13 cellular contexts compared by ENCODE assay signal in genomic region chr1:42993631-42994121, GRCh38. TPM values are rescaled to one million over a fixed set of nuclear protein-coding genes. Genes with fewer than 3 reads are reported as not detected.
DNase-seq lines count a peak whose midpoint lies in the region; ATAC-seq and TF ChIP-seq lines count a peak whose summit lies in the region.
"Had no signal": no experiment of that assay in that cellular context is flagged by ENCODE, and none has a peak within 500 bp of the region (broad histone marks: within the 10 kb centered on the region; RNA-seq: fewer than 3 reads in every experiment).

No MANE protein-coding gene starts in this region.

- no peak for TF ChIP-seq POLR2A in IMR-90 (IDR thresholded peaks at IDR 0.05; ENCODE audit: low read depth, low read length)
- TF ChIP-seq POLR2A in prostate gland (IDR thresholded peaks at IDR 0.05), result no peak

- H3K23ac ChIP-seq in IMR-90 (ENCODE audit: low read depth, low read length), result no peak overlapping the region

- no peak overlapping the region for H2BK5ac ChIP-seq in IMR-90 (ENCODE audit: low read depth, low read length, poor library complexity, severe bottlenecking)

- no peak overlapping the region for H2BK120ac ChIP-seq in IMR-90 (ENCODE audit: low read depth, low read length)

- no peaks in the 10 kb centered on the region for H4K20me1 ChIP-seq in IMR-90 (ENCODE audit: insufficient read depth, low read length)

- TF ChIP-seq CTCF in IMR-90 (conservative IDR thresholded peaks at IDR 0.05; ENCODE audit: low read depth, low read length) (no peak), heart right ventricle (IDR thresholded peaks at IDR 0.05) (no peak), prostate gland (IDR thresholded peaks at IDR 0.05) (no peak)

- no peak overlapping the region for H3K4me2 ChIP-seq in IMR-90 (ENCODE audit: low read depth, low read length)

- POLR2A ChIA-PET in IMR-90 (lab: Charles Lee; ENCODE audit: unreplicated experiment), result no interaction called here

- H2BK15ac ChIP-seq in IMR-90 (ENCODE audit: low read depth, low read length), result no peak overlapping the region

- intact Hi-C loops in IMR-90 (cut with micrococcal nuclease), result no loop called here
- intact Hi-C loops in heart right ventricle (cut with DNase I), result no loop called here
- intact Hi-C loops in prostate gland (cut with DNase I), result no loop called here

- no peak overlapping the region for H2AK5ac ChIP-seq in IMR-90 (ENCODE audit: low read depth, low read length)

- WGBS in IMR-90 (ENCODE audit: extremely low coverage in 2 of 2, insufficient read length in 1 of 2), 2 experiments, result 100% methylated on average over 1 of the region's 6 CpGs; no CpG with 5 or more reads in 1 of the 2 experiments
- WGBS in heart right ventricle, 2 donors, result 47 to 54% methylated on average over 6 of the region's 6 CpGs
- WGBS in prostate gland, result 44% methylated on average over 6 of the region's 6 CpGs

- no TSS peak for BruUV-seq in IMR-90 (replicated peaks; lab: Mats Ljungman, UMichigan)

- no peaks in the 10 kb centered on the region for H3K36me3 ChIP-seq in IMR-90 (ENCODE audit: control insufficient read depth, insufficient read depth, low read length)
- H3K36me3 ChIP-seq in heart right ventricle, result no peaks in the 10 kb centered on the region
- H3K36me3 ChIP-seq in prostate gland, result no peaks in the 10 kb centered on the region

- DNase-seq in IMR-90 (no peak), RPMI8226 (peak; percentile 82), heart right ventricle (peak; percentile 20 to 42), prostate gland (ENCODE audit: low spot score) (peak; percentile 32), NCI-H187 treated with DMSO at 0.1 percent for 48 hours (lab: John Stamatoyannopoulos, UW) (no peak), NCI-H2107 (lab: John Stamatoyannopoulos, UW) (no peak), 8988T (no peak)
- DNase-seq: activated CD4-positive, alpha-beta T cell treated with anti-CD3 and anti-CD28 coated beads for 4 hours; activated T-cell treated with anti-CD3 and anti-CD28 coated beads, Interleukin-2, amount 50 U/mL, for 72 hours; foreskin keratinocyte; Karpas-422; natural killer cell had no signal

- in situ Hi-C loops in IMR-90 (cut with MboI; ENCODE audit: low sequenced_read_pairs), result no loop called here

- H3K9me3 ChIP-seq in IMR-90 (ENCODE audit: control insufficient read depth, insufficient read depth, low read length), result no peaks in the 10 kb centered on the region
- H3K9me3 ChIP-seq in heart right ventricle, result peaks cover 0 to 14% (median 0%) of the 10 kb centered on the region in 11 donors
- no peaks in the 10 kb centered on the region for H3K9me3 ChIP-seq in prostate gland

- H3K79me1 ChIP-seq in IMR-90 (ENCODE audit: low read depth in 1 of 2, low read length in 2 of 2), result no peaks in the 10 kb centered on the region

- no peak overlapping the region for H4K91ac ChIP-seq in IMR-90 (ENCODE audit: insufficient read depth, low read depth, low read length)

- H3K56ac ChIP-seq in IMR-90 (ENCODE audit: extremely low read depth, insufficient read depth, low read length), result no peak overlapping the region

- CTCF ChIA-PET in IMR-90 (lab: Yijun Ruan, JAX), result no interaction called here

- dilution Hi-C loops in IMR-90 (cut with HindIII; ENCODE audit: low sequenced_read_pairs, unreplicated experiment), result no loop called here

- H3K27ac ChIP-seq in IMR-90 (ENCODE audit: insufficient read depth, low read length), result no peak overlapping the region
- H3K27ac ChIP-seq in heart right ventricle, result no peak overlapping the region
- H3K27ac ChIP-seq in prostate gland, result no peak overlapping the region
- H3K27ac ChIP-seq: foreskin keratinocyte had no signal

- no peak overlapping the region for H2AK9ac ChIP-seq in IMR-90 (replicated peaks; ENCODE audit: low read depth, low read length, poor library complexity)

- no peak overlapping the region for H2BK20ac ChIP-seq in IMR-90 (ENCODE audit: low read depth, low read length)

- H3K27me3 ChIP-seq in IMR-90 (ENCODE audit: control insufficient read depth, insufficient read depth, low read length), result no peaks in the 10 kb centered on the region
- H3K27me3 ChIP-seq in heart right ventricle, result no peaks in the 10 kb centered on the region
- H3K27me3 ChIP-seq in prostate gland (replicated peaks; ENCODE audit: insufficient read depth), result no peaks in the 10 kb centered on the region
- H3K27me3 ChIP-seq: foreskin keratinocyte had no signal

- H3K18ac ChIP-seq in IMR-90 (ENCODE audit: low read depth, low read length), result no peak overlapping the region

- no peak overlapping the region for H4K5ac ChIP-seq in IMR-90 (ENCODE audit: low read depth, low read length)

- H2AFZ ChIP-seq in IMR-90 (replicated peaks; ENCODE audit: low read length, poor library complexity), result peak overlapping the region; percentile 43

- no peaks in the 10 kb centered on the region for H3K9me1 ChIP-seq in IMR-90 (ENCODE audit: insufficient read depth, low read length)

- no peak overlapping the region for H3K14ac ChIP-seq in IMR-90 (replicated peaks; ENCODE audit: low read depth, low read length)

- no peak overlapping the region for H3K9ac ChIP-seq in IMR-90 (ENCODE audit: low read depth, low read length)

- no peak overlapping the region for H3K4ac ChIP-seq in IMR-90 (ENCODE audit: low read depth, low read length)

- no peak for TF ChIP-seq RAD21 in IMR-90 (IDR thresholded peaks at IDR 0.05; ENCODE audit: low read length)

- H3K4me3 ChIP-seq in IMR-90 (ENCODE audit: insufficient read depth, low read depth, low read length) (no peak overlapping the region), heart right ventricle (no peak overlapping the region), prostate gland (no peak overlapping the region)

- ATAC-seq in IMR-90 (ENCODE audit: low read depth) (no peak), heart right ventricle (peak; percentile 58 to 99 (median 86)), GM19467 (IDR thresholded peaks at IDR 0.05; ENCODE audit: unreplicated experiment) (no peak)
- ATAC-seq: activated T-cell treated with anti-CD3 and anti-CD28 coated beads, Interleukin-2, amount 50 U/mL, for 72 hours; foreskin keratinocyte; natural killer cell had no signal

- H3K4me1 ChIP-seq in IMR-90 (ENCODE audit: control insufficient read depth, insufficient read depth, low read length) (peaks cover 5% of the 10 kb centered on the region), heart right ventricle (peaks cover 0 to 9% (median 0%) of the 10 kb centered on the region in 9 donors), prostate gland (replicated peaks) (no peaks in the 10 kb centered on the region)
- H3K4me1 ChIP-seq: foreskin keratinocyte had no signal

- no peak overlapping the region for H4K8ac ChIP-seq in IMR-90 (ENCODE audit: low read depth in 2 of 2, low read length in 2 of 2)

TF ChIP-seq in IMR-90, 13 proteins besides CTCF, POLR2A, EP300 and RAD21:
- TF ChIP-seq RFX5 (IDR thresholded peaks at IDR 0.05; ENCODE audit: low read depth, low read length) (no peak), RCOR1 (IDR thresholded peaks at IDR 0.05; ENCODE audit: insufficient replicate concordance, low read length) (no peak), MAZ (IDR thresholded peaks at IDR 0.05; ENCODE audit: borderline replicate concordance, low read depth, low read length) (no peak), MXI1 (IDR thresholded peaks at IDR 0.05; ENCODE audit: borderline replicate concordance, low read depth, low read length) (no peak), BHLHE40 (IDR thresholded peaks at IDR 0.05; ENCODE audit: low read depth, low read length) (no peak), FOS (IDR thresholded peaks at IDR 0.05; ENCODE audit: low read depth, low read length) (no peak), SMC3 (IDR thresholded peaks at IDR 0.05; ENCODE audit: low read depth, low read length) (no peak), MAFK (IDR thresholded peaks at IDR 0.05; ENCODE audit: low read depth, low read length) (no peak), CEBPB (IDR thresholded peaks at IDR 0.05; ENCODE audit: low read depth, low read length) (no peak), CHD1 (IDR thresholded peaks at IDR 0.05; ENCODE audit: low read depth, low read length) (no peak), NFE2L2 (IDR thresholded peaks at IDR 0.05; ENCODE audit: low read depth, low read length) (no peak)
- TF ChIP-seq, protein P1, sequence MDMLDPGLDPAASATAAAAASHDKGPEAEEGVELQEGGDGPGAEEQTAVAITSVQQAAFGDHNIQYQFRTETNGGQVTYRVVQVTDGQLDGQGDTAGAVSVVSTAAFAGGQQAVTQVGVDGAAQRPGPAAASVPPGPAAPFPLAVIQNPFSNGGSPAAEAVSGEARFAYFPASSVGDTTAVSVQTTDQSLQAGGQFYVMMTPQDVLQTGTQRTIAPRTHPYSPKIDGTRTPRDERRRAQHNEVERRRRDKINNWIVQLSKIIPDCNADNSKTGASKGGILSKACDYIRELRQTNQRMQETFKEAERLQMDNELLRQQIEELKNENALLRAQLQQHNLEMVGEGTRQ (IDR thresholded peaks at IDR 0.05; ENCODE audit: low read depth, low read length), result no peak
- TF ChIP-seq, protein P2, sequence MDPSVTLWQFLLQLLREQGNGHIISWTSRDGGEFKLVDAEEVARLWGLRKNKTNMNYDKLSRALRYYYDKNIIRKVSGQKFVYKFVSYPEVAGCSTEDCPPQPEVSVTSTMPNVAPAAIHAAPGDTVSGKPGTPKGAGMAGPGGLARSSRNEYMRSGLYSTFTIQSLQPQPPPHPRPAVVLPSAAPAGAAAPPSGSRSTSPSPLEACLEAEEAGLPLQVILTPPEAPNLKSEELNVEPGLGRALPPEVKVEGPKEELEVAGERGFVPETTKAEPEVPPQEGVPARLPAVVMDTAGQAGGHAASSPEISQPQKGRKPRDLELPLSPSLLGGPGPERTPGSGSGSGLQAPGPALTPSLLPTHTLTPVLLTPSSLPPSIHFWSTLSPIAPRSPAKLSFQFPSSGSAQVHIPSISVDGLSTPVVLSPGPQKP (IDR thresholded peaks at IDR 0.05; ENCODE audit: borderline replicate concordance, low read depth, low read length), result no peak

RNA-seq across cellular contexts. Expression of gene SLC2A1, which starts 35.0 kb away (rescaled TPM):
- total RNA-seq in IMR-90 (2012; rRNA removed) (203 and 395 TPM in 2 replicates), heart right ventricle (10 to 100 TPM in 9 of 10 donors, 1 to 10 TPM in 1; 8.2 to 63.7 (median 28.9) TPM), prostate gland (100 to 1,000 TPM in 1 of 2 donors, 10 to 100 TPM in 1; 83.9 to 159 TPM)
- polyA plus RNA-seq in IMR-90 (2012; rRNA removed) (200 and 208 TPM in 2 replicates), heart right ventricle (10 to 100 TPM in 1 of 2 donors, 1 to 10 TPM in 1; 6.7 to 98.7 TPM)
- 557 and 944 TPM in 2 replicates for polyA plus RNA-seq in IMR-90 (2012; cell fraction: cytosol; rRNA removed)
- 202 and 690 TPM in 2 replicates for polyA plus RNA-seq in IMR-90 (2012; cell fraction: nucleus; rRNA removed; ENCODE audit: low replicate concordance)

Comparison
In these comparisons a context has a peak if more than half of its experiments do, and no peak if none do; other contexts are left out.
1. ATAC-seq: peak in heart right ventricle (8 of 8); none in IMR-90 (single experiment) and GM19467 (single experiment).
2. DNase-seq: peak in RPMI8226 (single experiment), heart right ventricle (2 of 2) and prostate gland (single experiment); none in IMR-90 (single experiment), NCI-H187 treated with DMSO at 0.1 percent for 48 hours (single experiment), NCI-H2107 (single experiment) and 8988T (single experiment).